In the genomic region with DNA sequence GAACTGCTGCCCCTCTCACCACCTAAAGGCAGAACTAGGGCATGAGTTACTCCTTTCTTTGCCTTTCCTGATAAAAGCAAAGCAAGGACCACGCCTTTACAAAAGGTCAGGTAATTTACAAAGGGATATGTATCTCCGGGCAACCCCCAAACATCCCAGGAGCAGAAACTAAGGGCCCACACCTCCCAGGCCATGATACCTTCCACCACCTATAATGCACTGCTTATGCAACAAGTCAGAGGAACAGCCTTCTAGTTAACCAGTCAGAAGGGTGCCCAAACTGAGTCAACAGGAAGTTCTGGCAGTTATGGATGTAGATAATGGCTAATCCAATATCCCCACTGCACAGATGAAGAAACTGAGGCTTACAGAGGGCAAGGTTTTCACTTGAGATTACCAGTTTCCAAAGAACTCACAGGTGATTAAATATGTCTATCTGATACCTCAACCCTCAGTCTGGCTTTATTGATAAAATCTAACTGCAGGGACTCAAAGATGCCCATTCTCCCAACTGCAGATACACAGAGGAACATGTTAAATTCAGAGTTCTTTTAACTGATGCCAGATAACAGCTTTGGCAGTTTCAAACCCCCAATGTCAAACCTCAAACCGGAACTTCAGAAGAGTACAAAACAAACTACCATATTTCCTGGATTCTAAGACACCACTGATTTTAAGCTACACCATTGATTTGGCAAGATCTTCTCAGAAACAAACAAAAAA, we compare ENCODE assay signal across 8 cellular contexts. TPM values are rescaled to one million over a fixed set of nuclear protein-coding genes. Genes with fewer than 3 reads are reported as not detected.
DNase-seq lines count a peak whose midpoint lies in the region; ATAC-seq and TF ChIP-seq lines count a peak whose summit lies in the region.
"Had no signal": no experiment of that assay in that cellular context is flagged by ENCODE, and none has a peak within 500 bp of the region (broad histone marks: within the 10 kb centered on the region; RNA-seq: fewer than 3 reads in every experiment).

No MANE protein-coding gene starts in this region.

- ATAC-seq in T-helper 17 cell (peak; percentile 66), HG03108 (IDR thresholded peaks at IDR 0.05; ENCODE audit: unreplicated experiment) (no peak)

- peaks cover 22% of the 10 kb centered on the region for H3K4me1 ChIP-seq in SJCRH30

- peak overlapping the region; percentile 89 for H3K4me3 Mint-ChIP-seq in T-helper 17 cell
- peak overlapping the region; percentile 70 for H3K4me3 Mint-ChIP-seq in stimulated activated naive CD8-positive, alpha-beta T cell treated with anti-CD3 and anti-CD28 coated beads, Interleukin-15, Interleukin-2, amounts not matched to agents 100 ng/mL and 50 ng/mL, for 24 hours

- no peaks in the 10 kb centered on the region for H3K36me3 ChIP-seq in SJCRH30

- peak overlapping the region; percentile 86 for H3K27ac Mint-ChIP-seq in T-helper 17 cell
- H3K27ac Mint-ChIP-seq in stimulated activated naive CD8-positive, alpha-beta T cell treated with anti-CD3 and anti-CD28 coated beads, Interleukin-15, Interleukin-2, amounts not matched to agents 100 ng/mL and 50 ng/mL, for 24 hours: peak overlapping the region; percentile 78

- H3K9me3 ChIP-seq in T-helper 17 cell (ENCODE audit: control insufficient read depth, low read length, poor library complexity, severe bottlenecking): no peaks in the 10 kb centered on the region
- H3K9me3 ChIP-seq in SJCRH30 (replicated peaks): no peaks in the 10 kb centered on the region

- peaks cover 90% of the 10 kb centered on the region for H3K4me1 Mint-ChIP-seq in T-helper 17 cell
- H3K4me1 Mint-ChIP-seq in stimulated activated naive CD8-positive, alpha-beta T cell treated with anti-CD3 and anti-CD28 coated beads, Interleukin-15, Interleukin-2, amounts not matched to agents 100 ng/mL and 50 ng/mL, for 24 hours (ENCODE audit: low read depth): peaks cover 98% of the 10 kb centered on the region

- H3K27me3 Mint-ChIP-seq in T-helper 17 cell: no peaks in the 10 kb centered on the region
- no peaks in the 10 kb centered on the region for H3K27me3 Mint-ChIP-seq in stimulated activated naive CD8-positive, alpha-beta T cell treated with anti-CD3 and anti-CD28 coated beads, Interleukin-15, Interleukin-2, amounts not matched to agents 100 ng/mL and 50 ng/mL, for 24 hours

- no peaks in the 10 kb centered on the region for H3K27me3 ChIP-seq in HL-60 (ENCODE audit: insufficient read depth, poor library complexity, severe bottlenecking)
- no peaks in the 10 kb centered on the region for H3K27me3 ChIP-seq in SJCRH30

- H3K9me3 Mint-ChIP-seq in stimulated activated naive CD8-positive, alpha-beta T cell treated with anti-CD3 and anti-CD28 coated beads, Interleukin-15, Interleukin-2, amounts not matched to agents 100 ng/mL and 50 ng/mL, for 24 hours: no peaks in the 10 kb centered on the region

- peak overlapping the region; percentile 77 for H3K27ac ChIP-seq in HL-60 (replicated peaks)
- H3K27ac ChIP-seq in SJCRH30: no peak overlapping the region
- H3K27ac ChIP-seq: SK-N-MC had no signal

- peaks cover 4% of the 10 kb centered on the region for H3K36me3 Mint-ChIP-seq in T-helper 17 cell (ENCODE audit: low read depth)
- peaks cover 5% of the 10 kb centered on the region for H3K36me3 Mint-ChIP-seq in stimulated activated naive CD8-positive, alpha-beta T cell treated with anti-CD3 and anti-CD28 coated beads, Interleukin-15, Interleukin-2, amounts not matched to agents 100 ng/mL and 50 ng/mL, for 24 hours (ENCODE audit: low read depth)

- H3K4me3 ChIP-seq in HL-60 (replicated peaks; ENCODE audit: insufficient read depth, low read length) (no peak overlapping the region), fibroblast of villous mesenchyme (ENCODE audit: low read depth, low read length) (no peak overlapping the region), SJCRH30 (no peak overlapping the region)
- H3K4me3 ChIP-seq: SK-N-MC had no signal

- TF ChIP-seq CTCF in HL-60 (IDR thresholded peaks at IDR 0.05; ENCODE audit: insufficient read depth, low read length) (no peak), fibroblast of villous mesenchyme (IDR thresholded peaks at IDR 0.05; ENCODE audit: insufficient read depth, low read depth, low read length) (no peak)

- DNase-seq in HL-60 (ENCODE audit: low read depth in 1 of 2, low spot score in 1 of 2): peak in 1 of 2 experiments; percentile 42
- no peak for DNase-seq in T-helper 17 cell
- DNase-seq in fibroblast of villous mesenchyme (ENCODE audit: low read depth): peak; percentile 53
- DNase-seq in SJCRH30: no peak
- no peak for DNase-seq in activated CD8-positive, alpha-beta memory T cell treated with anti-CD3 and anti-CD28 coated beads, Interleukin-2, amount 50 U/mL, for 4 hours

RNA-seq across cellular contexts. Expression of a gene that starts 16.8 kb away (rescaled TPM):
- total RNA-seq in T-helper 17 cell (10 to 100 TPM; 10.6 to 12.4 TPM), fibroblast of villous mesenchyme (1.6 and 4.3 TPM in 2 replicates)
- total RNA-seq in SJCRH30 (2014; rRNA removed; shearing (Covaris generic)): 1.2 and 2.1 TPM in 2 replicates

RNA-seq across cellular contexts. Expression of a gene that starts 20.7 kb away (rescaled TPM):
- total RNA-seq in T-helper 17 cell: 10 to 100 TPM; 46.9 to 63.1 TPM
- total RNA-seq in fibroblast of villous mesenchyme: 26.4 and 29.8 TPM in 2 replicates
- total RNA-seq in SJCRH30 (2014; rRNA removed; shearing (Covaris generic)): 4.8 and 5.8 TPM in 2 replicates

RNA-seq across cellular contexts. Expression of a gene that starts 39.4 kb away (rescaled TPM):
- total RNA-seq in T-helper 17 cell (10 to 100 TPM; 29.1 to 35.2 TPM), fibroblast of villous mesenchyme (0.43 TPM in 1 of 2 replicates, not detected in the other)
- total RNA-seq in SJCRH30 (2014; rRNA removed; shearing (Covaris generic)): not detected in 2 replicates

RNA-seq across cellular contexts. Expression of a gene that starts 50.6 kb away (rescaled TPM):
- total RNA-seq in T-helper 17 cell (100 to 1,000 TPM; 317 to 372 TPM), fibroblast of villous mesenchyme (23.5 and 27.2 TPM in 2 replicates)
- 45.2 and 64.7 TPM in 2 replicates for total RNA-seq in SJCRH30 (2014; rRNA removed; shearing (Covaris generic))

RNA-seq across cellular contexts. Expression of a gene that starts 50.7 kb away (rescaled TPM):
- 1 to 10 TPM; 6.7 to 9.4 TPM for total RNA-seq in T-helper 17 cell
- 1.3 and 2.6 TPM in 2 replicates for total RNA-seq in fibroblast of villous mesenchyme
- total RNA-seq in SJCRH30 (2014; rRNA removed; shearing (Covaris generic)): 1.2 TPM in 2 replicates

Comparison
In these comparisons a context has a peak if more than half of its experiments do, and no peak if none do; other contexts are left out.
1. RNA of a gene that starts 39.4 kb away (total RNA-seq): 29.1 to 35.2 TPM in T-helper 17 cell; 0.43 TPM in fibroblast of villous mesenchyme and not detected in SJCRH30; every median in the first group is over 10 times any median in the second.